In genomic region chr5:150490296-150490669, GRCh38 we compare ENCODE assay signal across 13 cellular contexts. TPM values are rescaled to one million over a fixed set of nuclear protein-coding genes. Genes with fewer than 3 reads are reported as not detected.
A peak's percentile ranks its signal among the peaks of the same experiment; 100 is the strongest.
DNase-seq lines count a peak whose midpoint lies in the region; ATAC-seq, FAIRE-seq and TF ChIP-seq lines count a peak whose summit lies in the region.
"Had no signal": no experiment of that assay in that cellular context is flagged by ENCODE, and none has a peak within 500 bp of the region (broad histone marks: within the 10 kb centered on the region; RNA-seq: fewer than 3 reads in every experiment).

No MANE protein-coding gene starts in this region.

- no peak overlapping the region for H4K91ac ChIP-seq in H1 (replicated peaks; ENCODE audit: insufficient read length, low read length)

- H3K18ac ChIP-seq in H1 (ENCODE audit: extremely low read depth, low read length) = no peak overlapping the region

- H4K20me1 ChIP-seq in H1 (replicated peaks in 1 of 2; ENCODE audit: control insufficient read depth in 1 of 2, insufficient read depth in 2 of 2, low read length in 2 of 2) = peaks cover 10 to 27% of the 10 kb centered on the region in 2 experiments

- no peaks in the 10 kb centered on the region for H3K27me3 Mint-ChIP-seq in neural crest cell (ENCODE audit: low read depth)
- H3K27me3 Mint-ChIP-seq: natural killer cell treated with Interleukin-12 subunit alpha and Interleukin-12 subunit beta and Interleukin-15 and Interleukin-18, amount 100 ng/mL, for 72 hours had no signal

- H3K14ac ChIP-seq in H1 (ENCODE audit: insufficient read length) = no peak overlapping the region

- no peaks in the 10 kb centered on the region for H3K9me3 ChIP-seq in heart right ventricle
- H3K9me3 ChIP-seq in H1 (ENCODE audit: insufficient read depth in 2 of 2, low read depth in 1 of 2, low read length in 1 of 2) = no peaks in the 10 kb centered on the region
- H3K9me3 ChIP-seq in aorta (ENCODE audit: control insufficient read depth, low read length) = no peaks in the 10 kb centered on the region

- H3K9me3 Mint-ChIP-seq in neural crest cell = no peaks in the 10 kb centered on the region
- H3K9me3 Mint-ChIP-seq: natural killer cell treated with Interleukin-12 subunit alpha and Interleukin-12 subunit beta and Interleukin-15 and Interleukin-18, amount 100 ng/mL, for 72 hours had no signal

- TF ChIP-seq CTCF in heart right ventricle (IDR thresholded peaks at IDR 0.05) = no peak
- TF ChIP-seq CTCF in H1 (IDR thresholded peaks at IDR 0.05; ENCODE audit: control extremely low read depth in 1 of 3, insufficient read depth in 1 of 3, low read depth in 1 of 3, low read length in 3 of 3) = no peak
- no peak for TF ChIP-seq CTCF in neural crest cell (conservative IDR thresholded peaks at IDR 0.05)

- no peak overlapping the region for H3K56ac ChIP-seq in H1 (replicated peaks; ENCODE audit: insufficient read length, low read depth, low read length)

- H2BK20ac ChIP-seq in H1 (ENCODE audit: low read length) = peak overlapping the region; percentile 43; the same call in 1 of the 2 replicates

- H3K9ac ChIP-seq in H1 (replicated peaks in 1 of 4; ENCODE audit: extremely low read depth in 1 of 4, low read depth in 3 of 4, low read length in 3 of 4) = no peak overlapping the region

- H2BK12ac ChIP-seq in H1 (ENCODE audit: low read depth, low read length) = no peak overlapping the region

- H3K27me3 ChIP-seq in heart right ventricle (no peaks in the 10 kb centered on the region), H1 (replicated peaks in 1 of 4; ENCODE audit: control insufficient read depth in 3 of 4, extremely low read depth in 1 of 4, insufficient read depth in 3 of 4, low read length in 3 of 4) (no peaks in the 10 kb centered on the region), aorta (ENCODE audit: control insufficient read depth in 1 of 2, insufficient read depth in 2 of 2, low read length in 1 of 2) (no peaks in the 10 kb centered on the region)

- H3K4me1 ChIP-seq in heart right ventricle (peaks cover 45 to 80% (median 67%) of the 10 kb centered on the region in 9 donors), H1 (replicated peaks in 1 of 4; ENCODE audit: control insufficient read depth in 3 of 4, insufficient read depth in 4 of 4, low read length in 3 of 4) (peaks cover 21 to 39% (median 34%) of the 10 kb centered on the region in 4 experiments), aorta (ENCODE audit: control insufficient read depth in 1 of 2, insufficient read depth in 2 of 2, low read length in 2 of 2) (peaks cover 12 to 25% of the 10 kb centered on the region in 2 donors)

- H3K4me2 ChIP-seq in H1 (ENCODE audit: insufficient read depth in 1 of 2, low read depth in 2 of 2, low read length in 2 of 2) = peak overlapping the region; percentile 14 to 21; a peak in 1 of 4 replicates

- H2BK5ac ChIP-seq in H1 (ENCODE audit: low read depth, low read length) = no peak overlapping the region

- 78 to 79% methylated on average over 2 of the region's 2 CpGs for WGBS in heart right ventricle, 2 donors
- WGBS in H1 (ENCODE audit: extremely low coverage in 1 of 2, insufficient coverage in 1 of 2, insufficient read length in 1 of 2, insufficient replicate concordance in 2 of 2, low coverage in 1 of 2, low lambda C conversion rate in 2 of 2, missing lambda C conversion rate in 1 of 2), 2 experiments = 71% methylated on average over 2 of the region's 2 CpGs; no CpG with 5 or more reads in 1 of the 2 experiments
- 62 to 73% methylated on average over 2 of the region's 2 CpGs for WGBS in aorta, 2 donors

- peaks cover 59% of the 10 kb centered on the region for H3K4me1 Mint-ChIP-seq in neural crest cell

- no peak overlapping the region for H4K8ac ChIP-seq in H1 (ENCODE audit: extremely low read depth, insufficient read depth, low read length)

- H2AK5ac ChIP-seq in H1 (ENCODE audit: low read depth, low read length) = no peak overlapping the region

- DNase-seq in heart right ventricle = no peak
- DNase-seq in left cardiac atrium = no peak
- DNase-seq in H1 (ENCODE audit: low read depth in 1 of 2, low spot score in 2 of 2) = no peak
- no peak for DNase-seq in neural crest cell (ENCODE audit: low read depth, low spot score)
- DNase-seq in aorta = no peak
- no peak for DNase-seq in stimulated activated CD4-positive, alpha-beta T cell treated with anti-CD3 and anti-CD28 coated beads, Interleukin-4, amount 100 ng/mL, for 1 hour
- DNase-seq: ACHN; activated CD8-positive, alpha-beta T cell treated with anti-CD3 and anti-CD28 coated beads, Interleukin-2, amount 10 ng/mL, durations not matched to agents 7 days and 5 days; GF-D8 had no signal

- H3K36me3 ChIP-seq in heart right ventricle = peaks cover 0 to 20% (median 0%) of the 10 kb centered on the region in 9 donors
- peaks cover 0 to 4% (median 0%) of the 10 kb centered on the region in 4 experiments; a peak in 1 of 8 replicates for H3K36me3 ChIP-seq in H1 (ENCODE audit: control insufficient read depth in 2 of 4, insufficient read depth in 4 of 4, low read length in 3 of 4)
- H3K36me3 ChIP-seq in aorta (ENCODE audit: control insufficient read depth in 1 of 2, insufficient read depth in 2 of 2, low read length in 1 of 2) = no peaks in the 10 kb centered on the region

- no peak for TF ChIP-seq RAD21 in H1 (IDR thresholded peaks at IDR 0.05 in 1 of 2, conservative IDR thresholded peaks at IDR 0.05 in 1 of 2; ENCODE audit: low read depth in 2 of 2, low read length in 2 of 2)

- no peak overlapping the region for H2BK15ac ChIP-seq in H1 (ENCODE audit: low read length)

- H3K27ac Mint-ChIP-seq in neural crest cell (ENCODE audit: unreplicated experiment) = no peak overlapping the region
- H3K27ac Mint-ChIP-seq: activated CD8-positive, alpha-beta T cell treated with anti-CD3 and anti-CD28 coated beads, Interleukin-2, amount 10 ng/mL, durations not matched to agents 7 days and 5 days; natural killer cell treated with Interleukin-12 subunit alpha and Interleukin-12 subunit beta and Interleukin-15 and Interleukin-18, amount 100 ng/mL, for 72 hours had no signal

- intact Hi-C loops in heart right ventricle (cut with DNase I) (loop anchor here in 1 of 10 donors (1.0 kb wide), 1 partner anchor 28 kb away; no protein-coding TSS in a partner anchor), left cardiac atrium (cut with DNase I) (no loop called here), aorta (cut with DNase I) (no loop called here)

- no peak for TF ChIP-seq POLR2A in H1 (IDR thresholded peaks at IDR 0.05; ENCODE audit: control extremely low read depth in 1 of 2, low read depth in 2 of 2, low read length in 2 of 2)

- TF ChIP-seq EP300 in H1 (IDR thresholded peaks at IDR 0.05; ENCODE audit: borderline replicate concordance in 1 of 2, low read depth in 2 of 2, low read length in 2 of 2) = no peak

- no peak overlapping the region for H3K4ac ChIP-seq in H1 (replicated peaks; ENCODE audit: insufficient read length, low read depth, low read length)

- H3K27ac ChIP-seq in heart right ventricle = peak overlapping the region; percentile 90 to 99 (median 96)
- H3K27ac ChIP-seq in H1 (ENCODE audit: low read depth, low read length) = no peak overlapping the region
- peak overlapping the region; percentile 91 to 99 for H3K27ac ChIP-seq in aorta (ENCODE audit: low read depth in 1 of 2, low read length in 2 of 2)

- FAIRE-seq in H1 (lab: Jason Lieb, UNC) = no peak
- FAIRE-seq: K562 had no signal

- POLR2A ChIA-PET in H1 (lab: Charles Lee; ENCODE audit: partially characterized antibody) = interaction anchor here (0.8 to 12.0 kb wide), 11 partner anchors 8 to 46 kb away, joined by 3 to 122 read pairs (median 7); partner anchors contain the start of genes NDST1 and RPS14

- peaks cover 30% of the 10 kb centered on the region for H3K79me1 ChIP-seq in H1 (ENCODE audit: low read depth, low read length)

- H3K36me3 Mint-ChIP-seq in neural crest cell (ENCODE audit: low read depth) = no peaks in the 10 kb centered on the region
- H3K36me3 Mint-ChIP-seq: natural killer cell treated with Interleukin-12 subunit alpha and Interleukin-12 subunit beta and Interleukin-15 and Interleukin-18, amount 100 ng/mL, for 72 hours had no signal

- ATAC-seq in heart right ventricle (no peak), left cardiac atrium (no peak), aorta (ENCODE audit: low FRiP score) (no peak), GM18868 (IDR thresholded peaks at IDR 0.05; ENCODE audit: unreplicated experiment) (no peak), GM18861 (IDR thresholded peaks at IDR 0.05; ENCODE audit: unreplicated experiment) (no peak)
- ATAC-seq: activated CD8-positive, alpha-beta T cell treated with anti-CD3 and anti-CD28 coated beads, Interleukin-2, amount 10 ng/mL, durations not matched to agents 7 days and 5 days; K562; natural killer cell treated with Interleukin-12 subunit alpha and Interleukin-12 subunit beta and Interleukin-15 and Interleukin-18, amount 100 ng/mL, for 72 hours had no signal

- H3K4me3 Mint-ChIP-seq in neural crest cell = peak overlapping the region; percentile 61
- H3K4me3 Mint-ChIP-seq: activated CD8-positive, alpha-beta T cell treated with anti-CD3 and anti-CD28 coated beads, Interleukin-2, amount 10 ng/mL, durations not matched to agents 7 days and 5 days had no signal

- H3K23me2 ChIP-seq in H1 (ENCODE audit: low read depth, low read length) = peaks cover under 1% of the 10 kb centered on the region; the same call in 1 of the 2 replicates

- H3K4me3 ChIP-seq in heart right ventricle = peak overlapping the region in 2 of 10 donors; percentile 6 to 94
- H3K4me3 ChIP-seq in H1 (ENCODE audit: extremely low read depth in 1 of 4, insufficient read depth in 2 of 4, low read depth in 3 of 4, low read length in 4 of 4) = no peak overlapping the region
- no peak overlapping the region for H3K4me3 ChIP-seq in aorta (ENCODE audit: low read length in 2 of 2)
- H3K4me3 ChIP-seq: K562 had no signal

- H2AFZ ChIP-seq in H1 (ENCODE audit: low read length) = no peak overlapping the region

- H3K23ac ChIP-seq in H1 (ENCODE audit: insufficient read length) = no peak overlapping the region

- no peak overlapping the region for H4K5ac ChIP-seq in H1 (ENCODE audit: insufficient read length, low read depth, low read length)

- H3K79me2 ChIP-seq in H1 (ENCODE audit: control insufficient read depth in 1 of 2, insufficient read depth in 2 of 2, low read length in 2 of 2) = peaks cover 24 to 72% of the 10 kb centered on the region in 2 experiments

- CTCF ChIA-PET in H1 (lab: Charles Lee; ENCODE audit: partially characterized antibody) = interaction anchor here (0.8 to 32.0 kb wide), 16 partner anchors 2 to 166 kb away, joined by 3 to 571 read pairs (median 6); partner anchors contain the start of gene NDST1

- H2BK120ac ChIP-seq in H1 (replicated peaks; ENCODE audit: low read depth, low read length) = no peak overlapping the region

RNA-seq across cellular contexts. Expression of gene NDST1, which starts 17.6 kb away (rescaled TPM):
- total RNA-seq in heart right ventricle (10 to 100 TPM; 50.3 to 86.1 (median 61.5) TPM), left cardiac atrium (10 to 100 TPM; 59.3 to 71.2 TPM), neural crest cell (108 and 112 TPM in 2 replicates), aorta (100 to 1,000 TPM in 1 of 2 donors, 10 to 100 TPM in 1; 74.0 to 116 TPM)
- polyA plus RNA-seq in heart right ventricle (10 to 100 TPM; 14.8 to 15.9 TPM), H1 (2011; rRNA removed) (27.0 and 37.7 TPM in 2 replicates), aorta (10 to 100 TPM; 10.4 to 12.1 TPM)
- total RNA-seq in H1 (2021; fragmentation: NEBNext Ultra II Directional; extraction: Animal tissue kit (Norgen Biotek cat#: 25700)) = 70.1 and 72.0 TPM in 2 replicates
- polyA plus RNA-seq in H1 (2011; cell fraction: cytosol; rRNA removed) = 21.2 TPM
- polyA plus RNA-seq in H1 (2011; cell fraction: nucleus; rRNA removed) = 50.8 TPM
- polyA plus RNA-seq in H1 (2012, experiment 1 of 2) = 28.7 to 34.5 TPM (median 31.7 TPM) in 4 replicates
- polyA plus RNA-seq in H1 (2012, experiment 2 of 2) = 30.3 TPM
- polyA plus RNA-seq in H1 (2013, experiment 1 of 2) = 30.1 TPM
- polyA plus RNA-seq in H1 (2013, experiment 2 of 2) = 32.9 TPM
- polyA minus RNA-seq in H1 (2011; rRNA and poly(A)+ RNA removed) = 41.4 and 47.8 TPM in 2 replicates
- polyA minus RNA-seq in H1 (2011; cell fraction: cytosol; rRNA and poly(A)+ RNA removed) = 32.1 TPM
- 37.9 TPM for polyA minus RNA-seq in H1 (2011; cell fraction: nucleus; rRNA and poly(A)+ RNA removed)

RNA-seq across cellular contexts. Expression of gene RPS14, which starts 40.7 kb away (rescaled TPM):
- total RNA-seq in heart right ventricle (1,000 to 10,000 TPM in 9 of 10 donors, 100 to 1,000 TPM in 1; 984 to 1,344 (median 1,239) TPM), left cardiac atrium (1,000 to 10,000 TPM; 1,239 to 1,275 TPM), neural crest cell (2,170 and 2,213 TPM in 2 replicates), aorta (1,000 to 10,000 TPM; 1,419 to 1,480 TPM)
- polyA plus RNA-seq in heart right ventricle (1,000 to 10,000 TPM; 1,373 to 4,233 TPM), H1 (2011; rRNA removed) (5,579 and 6,423 TPM in 2 replicates), aorta (1,000 to 10,000 TPM; 3,586 to 6,043 TPM)
- 2,548 and 2,599 TPM in 2 replicates for total RNA-seq in H1 (2021; fragmentation: NEBNext Ultra II Directional; extraction: Animal tissue kit (Norgen Biotek cat#: 25700))
- polyA plus RNA-seq in H1 (2011; cell fraction: cytosol; rRNA removed) = 6,153 TPM
- polyA plus RNA-seq in H1 (2011; cell fraction: nucleus; rRNA removed) = 2,076 TPM
- 3,315 to 4,827 TPM (median 4,072 TPM) in 4 replicates for polyA plus RNA-seq in H1 (2012, experiment 1 of 2)
- 7,349 TPM for polyA plus RNA-seq in H1 (2012, experiment 2 of 2)
- 3,849 TPM for polyA plus RNA-seq in H1 (2013, experiment 1 of 2)
- polyA plus RNA-seq in H1 (2013, experiment 2 of 2) = 4,074 TPM
- 913 and 940 TPM in 2 replicates for polyA minus RNA-seq in H1 (2011; rRNA and poly(A)+ RNA removed)
- 455 TPM for polyA minus RNA-seq in H1 (2011; cell fraction: cytosol; rRNA and poly(A)+ RNA removed)
- 375 TPM for polyA minus RNA-seq in H1 (2011; cell fraction: nucleus; rRNA and poly(A)+ RNA removed)
